Comparison of ENCODE assay signal across 10 cellular contexts in the genomic region with DNA sequence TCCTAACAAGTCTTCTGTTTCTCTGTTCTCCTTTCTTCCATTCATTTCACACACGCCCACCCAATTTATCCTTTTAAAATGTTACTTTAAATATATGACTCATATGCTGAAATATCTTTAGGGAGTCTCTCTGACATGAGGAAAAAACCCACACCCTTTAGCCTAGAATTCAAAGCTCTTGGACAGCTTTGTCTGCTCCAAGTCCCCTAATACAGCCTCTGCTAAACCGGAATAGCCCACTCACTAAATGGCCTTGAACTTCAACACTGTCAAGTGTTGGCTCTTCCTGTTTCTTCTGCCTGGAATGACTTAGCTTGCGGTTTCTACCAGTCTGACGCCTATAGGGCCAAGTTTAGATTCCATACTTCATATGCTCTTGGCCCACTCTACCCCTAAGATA. TPM values are rescaled to one million over a fixed set of nuclear protein-coding genes. Genes with fewer than 3 reads are reported as not detected.
DNase-seq lines count a peak whose midpoint lies in the region; ATAC-seq, FAIRE-seq and TF ChIP-seq lines count a peak whose summit lies in the region.
"Had no signal": no experiment of that assay in that cellular context is flagged by ENCODE, and none has a peak within 500 bp of the region (broad histone marks: within the 10 kb centered on the region; RNA-seq: fewer than 3 reads in every experiment).

No MANE protein-coding gene starts in this region.

- TF ChIP-seq CTCF in neural progenitor cell (IDR thresholded peaks at IDR 0.05), result no peak

- no peaks in the 10 kb centered on the region for H4K20me1 ChIP-seq in neural progenitor cell (ENCODE audit: low read depth)

- H3K4me3 Mint-ChIP-seq in neural progenitor cell, result no peak overlapping the region

- DNase-seq in RCC 7860 (ENCODE audit: low spot score) (peak; percentile 28), kidney tubule cell (ENCODE audit: low spot score) (peak; percentile 37), aorta (no peak), NCI-H345 treated with DMSO at 0.1 percent for 48 hours (lab: John Stamatoyannopoulos, UW; ENCODE audit: unreplicated experiment) (no peak), head of caudate nucleus (no peak), neural progenitor cell (ENCODE audit: low spot score) (no peak)

- H3K27me3 ChIP-seq in aorta (ENCODE audit: control insufficient read depth in 1 of 2, insufficient read depth in 2 of 2, low read length in 1 of 2) (no peaks in the 10 kb centered on the region), neural progenitor cell (no peaks in the 10 kb centered on the region)

- H3K4me1 ChIP-seq in aorta (ENCODE audit: control insufficient read depth in 1 of 2, insufficient read depth in 2 of 2, low read length in 2 of 2) (no peaks in the 10 kb centered on the region), neural progenitor cell (no peaks in the 10 kb centered on the region)

- H3K79me2 ChIP-seq in neural progenitor cell (ENCODE audit: low read depth), result no peaks in the 10 kb centered on the region

- H2AFZ ChIP-seq in neural progenitor cell (replicated peaks), result no peak overlapping the region

- no peaks in the 10 kb centered on the region for H3F3A ChIP-seq in neural progenitor cell (ENCODE audit: low read depth)

- no peaks in the 10 kb centered on the region for H3K36me3 ChIP-seq in aorta (ENCODE audit: control insufficient read depth in 1 of 2, insufficient read depth in 2 of 2, low read length in 1 of 2)
- H3K36me3 ChIP-seq in neural progenitor cell, result no peaks in the 10 kb centered on the region

- no peaks in the 10 kb centered on the region for H3K36me3 Mint-ChIP-seq in neural progenitor cell

- FAIRE-seq in RCC 7860 (lab: Jason Lieb, UNC), result peak; percentile 72
- FAIRE-seq: keratinocyte had no signal

- peaks cover 4% of the 10 kb centered on the region for H3K4me1 Mint-ChIP-seq in neural progenitor cell

- H3K4me2 ChIP-seq in neural progenitor cell, result no peak overlapping the region

- ATAC-seq in GM19023 (IDR thresholded peaks at IDR 0.05; ENCODE audit: unreplicated experiment) (peak; percentile 28), HG02970 (IDR thresholded peaks at IDR 0.05; ENCODE audit: low FRiP score, unreplicated experiment) (peak; percentile 26), aorta (ENCODE audit: low FRiP score) (no peak)

- no peaks in the 10 kb centered on the region for H3K9me3 Mint-ChIP-seq in neural progenitor cell

- H3K27ac Mint-ChIP-seq in neural progenitor cell, result no peak overlapping the region

- H3K27ac ChIP-seq in aorta (ENCODE audit: low read depth in 1 of 2, low read length in 2 of 2) (peak overlapping the region in 1 of 2 donors; percentile 36), neural progenitor cell (no peak overlapping the region)

- H3K9me3 ChIP-seq in aorta (ENCODE audit: control insufficient read depth, low read length), result no peaks in the 10 kb centered on the region
- H3K9me3 ChIP-seq in neural progenitor cell (ENCODE audit: low read depth), result no peaks in the 10 kb centered on the region

- peaks cover 7% of the 10 kb centered on the region for H3K27me3 Mint-ChIP-seq in neural progenitor cell (ENCODE audit: insufficient read depth, low read depth)

- H3K4me3 ChIP-seq in aorta (ENCODE audit: low read length in 2 of 2), result no peak overlapping the region
- no peak overlapping the region for H3K4me3 ChIP-seq in neural progenitor cell

- H3K9ac ChIP-seq in neural progenitor cell, result no peak overlapping the region

- intact Hi-C loops in aorta (cut with DNase I) (no loop called here), head of caudate nucleus (cut with DNase I) (no loop called here)

- 56 to 57% methylated on average over 4 of the region's 4 CpGs for WGBS in aorta, 2 donors

RNA-seq across cellular contexts. Expression of a gene that starts 3.3 kb away (rescaled TPM):
- total RNA-seq in aorta, result 1 to 10 TPM; 1.8 to 4.8 TPM
- 1 to 10 TPM in 1 of 2 donors, under 1 TPM in 1; 0.10 to 1.6 TPM for polyA plus RNA-seq in aorta
- total RNA-seq in neural progenitor cell (ENCODE audit: low replicate concordance), result not detected in 2 replicates

RNA-seq across cellular contexts. Expression of a gene that starts 56.5 kb away (rescaled TPM):
- total RNA-seq in aorta (not detected), neural progenitor cell (ENCODE audit: low replicate concordance) (0.06 TPM in 1 of 2 replicates, not detected in the other)
- polyA plus RNA-seq in aorta, result not detected
- total RNA-seq: SK-MEL-5 had no signal

Comparison
In these comparisons a context has a peak if more than half of its experiments do, and no peak if none do; other contexts are left out.
1. DNase-seq: peak in RCC 7860 (single experiment) and kidney tubule cell (single experiment); none in aorta (0 of 2), NCI-H345 treated with DMSO at 0.1 percent for 48 hours (single experiment), head of caudate nucleus (0 of 42) and neural progenitor cell (single experiment).